In genomic region chr2:49403722-49404507, GRCh38 we compare ENCODE assay signal across 24 cellular contexts.
A peak's percentile ranks its signal among the peaks of the same experiment; 100 is the strongest.
DNase-seq lines count a peak whose midpoint lies in the region; ATAC-seq and TF ChIP-seq lines count a peak whose summit lies in the region.
"Had no signal": no experiment of that assay in that cellular context is flagged by ENCODE, and none has a peak within 500 bp of the region (broad histone marks: within the 10 kb centered on the region; RNA-seq: fewer than 3 reads in every experiment).

No MANE protein-coding gene starts in this region.

- no peak overlapping the region for H3K27ac Mint-ChIP-seq in nephron progenitor cell
- H3K27ac Mint-ChIP-seq: activated CD4-positive, alpha-beta memory T cell treated with anti-CD3 and anti-CD28 coated beads, Interleukin-2, amount 10 ng/mL, durations not matched to agents 7 days and 5 days; activated naive CD8-positive, alpha-beta T cell treated with anti-CD3 and anti-CD28 coated beads for 36 hours; mesothelial cell of epicardium; naive thymus-derived CD4-positive, alpha-beta T cell had no signal

- H3K36me3 Mint-ChIP-seq in nephron progenitor cell (ENCODE audit: low read depth), result no peaks in the 10 kb centered on the region
- H3K36me3 Mint-ChIP-seq: activated naive CD8-positive, alpha-beta T cell treated with anti-CD3 and anti-CD28 coated beads for 36 hours; naive thymus-derived CD4-positive, alpha-beta T cell had no signal

- intact Hi-C loops in head of caudate nucleus (cut with DNase I), result no loop called here

- H3K9me3 Mint-ChIP-seq in nephron progenitor cell, result peaks cover 2% of the 10 kb centered on the region

- TF ChIP-seq CTCF in nephron progenitor cell (IDR thresholded peaks at IDR 0.05), result no peak

- in situ Hi-C loops in G401 (cut with HindIII; ENCODE audit: low sequenced_read_pairs), result no loop called here

- no peak overlapping the region for H3K4me3 Mint-ChIP-seq in nephron progenitor cell
- H3K4me3 Mint-ChIP-seq: activated CD4-positive, alpha-beta memory T cell treated with anti-CD3 and anti-CD28 coated beads, Interleukin-2, amount 10 ng/mL, durations not matched to agents 7 days and 5 days; activated naive CD8-positive, alpha-beta T cell treated with anti-CD3 and anti-CD28 coated beads for 36 hours; mesothelial cell of epicardium; naive thymus-derived CD4-positive, alpha-beta T cell had no signal

- ATAC-seq in GM18873 (IDR thresholded peaks at IDR 0.05; ENCODE audit: low FRiP score, unreplicated experiment), result no peak
- ATAC-seq: naive thymus-derived CD4-positive, alpha-beta T cell; right cardiac atrium had no signal

- DNase-seq in NCI-H82 (lab: John Stamatoyannopoulos, UW) (peak; percentile 20), NCI-H82 treated with DMSO at 0.1 percent for 48 hours (lab: John Stamatoyannopoulos, UW; ENCODE audit: unreplicated experiment) (no peak), NCI-H69 (lab: John Stamatoyannopoulos, UW) (peak; percentile 10), head of caudate nucleus (peak in 33 of 42 donors; percentile 1 to 67 (median 16)), superior temporal gyrus (ENCODE audit: extremely low spot score) (peak; percentile 60), nephron progenitor cell (no peak), G401 (ENCODE audit: low spot score) (no peak)
- DNase-seq: activated CD4-positive, alpha-beta memory T cell treated with anti-CD3 and anti-CD28 coated beads, Interleukin-2, amount 10 ng/mL, durations not matched to agents 7 days and 5 days; activated CD4-positive, CD25-positive, alpha-beta regulatory T cell; activated effector memory CD4-positive, alpha-beta T cell treated with Interleukin-2 at 50 U/mL for 16 hours; activated naive CD8-positive, alpha-beta T cell treated with anti-CD3 and anti-CD28 coated beads for 36 hours; DND-41; Kasumi-1; naive thymus-derived CD4-positive, alpha-beta T cell; ovary; right cardiac atrium; SIG-M5; stimulated activated CD4-positive, alpha-beta T cell treated with anti-CD3 and anti-CD28 coated beads, Interleukin-12 subunit alpha, Interleukin-12 subunit beta, amount 100 ng/mL, for 4 hours; stimulated activated CD4-positive, alpha-beta T cell treated with anti-CD3 and anti-CD28 coated beads, Interleukin-4, amount 100 ng/mL, for 4 hours; stimulated activated naive CD4-positive, alpha-beta T cell; testis; uterus had no signal

- peaks cover 2% of the 10 kb centered on the region for H3K27me3 Mint-ChIP-seq in nephron progenitor cell (ENCODE audit: low read depth, poor library complexity)
- H3K27me3 Mint-ChIP-seq: activated CD4-positive, alpha-beta memory T cell treated with anti-CD3 and anti-CD28 coated beads, Interleukin-2, amount 10 ng/mL, durations not matched to agents 7 days and 5 days; activated naive CD8-positive, alpha-beta T cell treated with anti-CD3 and anti-CD28 coated beads for 36 hours; naive thymus-derived CD4-positive, alpha-beta T cell had no signal

- H3K4me1 Mint-ChIP-seq in nephron progenitor cell, result no peaks in the 10 kb centered on the region
- H3K4me1 Mint-ChIP-seq: activated CD4-positive, alpha-beta memory T cell treated with anti-CD3 and anti-CD28 coated beads, Interleukin-2, amount 10 ng/mL, durations not matched to agents 7 days and 5 days; activated naive CD8-positive, alpha-beta T cell treated with anti-CD3 and anti-CD28 coated beads for 36 hours; mesothelial cell of epicardium; naive thymus-derived CD4-positive, alpha-beta T cell had no signal

Comparison
In these comparisons a context has a peak if more than half of its experiments do, and no peak if none do; other contexts are left out.
1. DNase-seq: peak in NCI-H82 (single experiment), NCI-H69 (single experiment), head of caudate nucleus (33 of 42) and superior temporal gyrus (single experiment); none in NCI-H82 treated with DMSO at 0.1 percent for 48 hours (single experiment), nephron progenitor cell (single experiment) and G401 (single experiment).